14 cellular contexts compared by ENCODE assay signal in genomic region chr18:25650201-25650941, GRCh38.
A peak's percentile ranks its signal among the peaks of the same experiment; 100 is the strongest.
DNase-seq lines count a peak whose midpoint lies in the region; ATAC-seq lines count a peak whose summit lies in the region.
"Had no signal": no experiment of that assay in that cellular context is flagged by ENCODE, and none has a peak within 500 bp of the region (broad histone marks: within the 10 kb centered on the region; RNA-seq: fewer than 3 reads in every experiment).

No MANE protein-coding gene starts in this region.

- POLR2A ChIA-PET in activated CD4-positive, alpha-beta memory T cell treated with anti-CD3 and anti-CD28 coated beads for 36 hours (lab: Charles Lee), result no interaction called here

- no peak for ATAC-seq in HG03097 (IDR thresholded peaks at IDR 0.05; ENCODE audit: low FRiP score, unreplicated experiment)
- ATAC-seq in T-helper 17 cell, result no peak

- no peaks in the 10 kb centered on the region for H3K27me3 Mint-ChIP-seq in activated CD4-positive, alpha-beta memory T cell treated with anti-CD3 and anti-CD28 coated beads for 36 hours
- H3K27me3 Mint-ChIP-seq in T-helper 17 cell, result no peaks in the 10 kb centered on the region

- DNase-seq in ACHN (peak; percentile 96), HCEC 1CT (peak; percentile 98), astrocyte of the hippocampus (ENCODE audit: low read depth, low spot score) (peak; percentile 93), kidney glomerular epithelial cell (lab: John Stamatoyannopoulos, UW) (peak; percentile 83), germinal center (ENCODE audit: low spot score) (no peak), T-helper 17 cell (no peak)
- DNase-seq in activated CD4-positive, alpha-beta memory T cell treated with anti-CD3 and anti-CD28 coated beads for 36 hours, result no peak
- DNase-seq: activated T-cell treated with anti-CD3 and anti-CD28 coated beads for 4 hours, NCI-H1092 treated with DMSO at 0.1 percent for 48 hours, sigmoid colon, uterus had no signal

- no peak overlapping the region for H3K27ac Mint-ChIP-seq in activated CD4-positive, alpha-beta memory T cell treated with anti-CD3 and anti-CD28 coated beads for 36 hours
- no peak overlapping the region for H3K27ac Mint-ChIP-seq in T-helper 17 cell

- H3K9me3 ChIP-seq in T-helper 17 cell (ENCODE audit: control insufficient read depth, low read length, poor library complexity, severe bottlenecking), result no peaks in the 10 kb centered on the region
- H3K9me3 ChIP-seq: ascending aorta, BLaER1, sigmoid colon, uterus had no signal

- CTCF ChIA-PET in activated CD4-positive, alpha-beta memory T cell treated with anti-CD3 and anti-CD28 coated beads for 36 hours (lab: Charles Lee), result no interaction called here

- peaks cover 6% of the 10 kb centered on the region for H3K9me3 Mint-ChIP-seq in activated CD4-positive, alpha-beta memory T cell treated with anti-CD3 and anti-CD28 coated beads for 36 hours

- H3K36me3 Mint-ChIP-seq in activated CD4-positive, alpha-beta memory T cell treated with anti-CD3 and anti-CD28 coated beads for 36 hours, result no peaks in the 10 kb centered on the region
- no peaks in the 10 kb centered on the region for H3K36me3 Mint-ChIP-seq in T-helper 17 cell (ENCODE audit: low read depth)

- in situ Hi-C loops in ACHN (cut with HindIII; ENCODE audit: low pct_ligation_motif_present, low pct_unique_long_range_greater_than_20kb, low sequenced_read_pairs), result no loop called here

- intact Hi-C loops in activated CD4-positive, alpha-beta memory T cell treated with anti-CD3 and anti-CD28 coated beads for 36 hours (cut with micrococcal nuclease), result no loop called here

- no peaks in the 10 kb centered on the region for H3K4me1 Mint-ChIP-seq in activated CD4-positive, alpha-beta memory T cell treated with anti-CD3 and anti-CD28 coated beads for 36 hours (ENCODE audit: low read depth)
- H3K4me1 Mint-ChIP-seq in T-helper 17 cell, result no peaks in the 10 kb centered on the region

- no peak overlapping the region for H3K4me3 Mint-ChIP-seq in activated CD4-positive, alpha-beta memory T cell treated with anti-CD3 and anti-CD28 coated beads for 36 hours
- H3K4me3 Mint-ChIP-seq in T-helper 17 cell, result no peak overlapping the region

Comparison
In these comparisons a context has a peak if more than half of its experiments do, and no peak if none do; other contexts are left out.
1. DNase-seq: peak in ACHN (single experiment), HCEC 1CT (single experiment), astrocyte of the hippocampus (single experiment) and kidney glomerular epithelial cell (single experiment); none in germinal center (single experiment), activated CD4-positive, alpha-beta memory T cell treated with anti-CD3 and anti-CD28 coated beads for 36 hours (single experiment) and T-helper 17 cell (0 of 3).